9 cellular contexts compared by ENCODE assay signal in genomic region chr1:3283849-3284248, GRCh38.
DNase-seq lines count a peak whose midpoint lies in the region; ATAC-seq and TF ChIP-seq lines count a peak whose summit lies in the region.
"Had no signal": no experiment of that assay in that cellular context is flagged by ENCODE, and none has a peak within 500 bp of the region (broad histone marks: within the 10 kb centered on the region; RNA-seq: fewer than 3 reads in every experiment).

No MANE protein-coding gene starts in this region.

- ATAC-seq in heart left ventricle (peak; percentile 58 to 82 (median 73)), GM21825 (IDR thresholded peaks at IDR 0.05; ENCODE audit: unreplicated experiment) (no peak), natural killer cell (no peak)

- H3K4me1 Mint-ChIP-seq in natural killer cell: peaks cover 0 to 4% of the 10 kb centered on the region in 2 donors

- H3K9me2 ChIP-seq in SK-N-SH: no peaks in the 10 kb centered on the region

- intact Hi-C loops in heart left ventricle (cut with DNase I): loop anchor here in 9 of 10 donors (1.0 to 10.0 kb wide), 15 partner anchors 87 to 272 kb away; partner anchors contain the start of gene PRDM16 (in 1 of the 9)
- intact Hi-C loops in natural killer cell (cut with micrococcal nuclease): no loop called here

- H3K4me3 ChIP-seq in SK-N-SH (ENCODE audit: low read depth in 2 of 2, low read length in 1 of 2) (no peak overlapping the region), heart left ventricle (peak overlapping the region in 3 of 12 donors; percentile 16 to 25 (median 20)), smooth muscle cell (no peak overlapping the region)
- H3K4me3 ChIP-seq: SJSA1 had no signal

- H3K4me1 ChIP-seq in SK-N-SH (ENCODE audit: control insufficient read depth in 1 of 2, insufficient read depth in 2 of 2, low read depth in 1 of 2, low read length in 1 of 2): no peaks in the 10 kb centered on the region
- H3K4me1 ChIP-seq in heart left ventricle: peaks cover 0 to 28% (median 4%) of the 10 kb centered on the region in 12 donors
- no peaks in the 10 kb centered on the region for H3K4me1 ChIP-seq in smooth muscle cell (ENCODE audit: low read depth)
- H3K4me1 ChIP-seq: SJSA1 had no signal

- H3K27me3 ChIP-seq in SK-N-SH (ENCODE audit: insufficient read depth) (peaks cover 54% of the 10 kb centered on the region), heart left ventricle (peaks cover 0 to 13% (median 0%) of the 10 kb centered on the region in 9 donors), smooth muscle cell (ENCODE audit: low read depth) (no peaks in the 10 kb centered on the region)

- peaks cover 0 to 5% of the 10 kb centered on the region in 2 donors for H3K27me3 Mint-ChIP-seq in natural killer cell (ENCODE audit: low read depth in 2 of 2)

- H3K27ac Mint-ChIP-seq in natural killer cell: no peak overlapping the region

- TF ChIP-seq POLR2A in heart left ventricle (IDR thresholded peaks at IDR 0.05): no peak

- H3K9me3 ChIP-seq in SK-N-SH (no peaks in the 10 kb centered on the region), heart left ventricle (no peaks in the 10 kb centered on the region), smooth muscle cell (replicated peaks; ENCODE audit: low read depth) (no peaks in the 10 kb centered on the region)
- H3K9me3 ChIP-seq: SJSA1 had no signal

- peak; percentile 59 for TF ChIP-seq CTCF in SK-N-SH (IDR thresholded peaks at IDR 0.05)
- peak; percentile 43 to 83 (median 75) for TF ChIP-seq CTCF in heart left ventricle (IDR thresholded peaks at IDR 0.05)
- peak; percentile 56 for TF ChIP-seq CTCF in smooth muscle cell (IDR thresholded peaks at IDR 0.05; ENCODE audit: borderline replicate concordance, insufficient read depth, poor library complexity, severe bottlenecking)
- TF ChIP-seq CTCF in natural killer cell (IDR thresholded peaks at IDR 0.05): no peak

- peak; percentile 57 for TF ChIP-seq RAD21 in SK-N-SH (IDR thresholded peaks at IDR 0.05; ENCODE audit: low read length)

- H3K27ac ChIP-seq in SK-N-SH (ENCODE audit: low read depth in 2 of 2, low read length in 1 of 2) (no peak overlapping the region), heart left ventricle (peak overlapping the region in 8 of 12 donors; percentile 31 to 61 (median 58)), smooth muscle cell (ENCODE audit: low read depth) (no peak overlapping the region)
- H3K27ac ChIP-seq: SJSA1 had no signal

- H3F3A ChIP-seq in SK-N-SH (replicated peaks; ENCODE audit: insufficient read depth) (no peaks in the 10 kb centered on the region), smooth muscle cell (ENCODE audit: low read depth) (no peaks in the 10 kb centered on the region)

- no peak for TF ChIP-seq EP300 in SK-N-SH (IDR thresholded peaks at IDR 0.05; ENCODE audit: borderline replicate concordance in 1 of 2, low read depth in 1 of 2, low read length in 1 of 2)

- no peaks in the 10 kb centered on the region for H3K9me3 Mint-ChIP-seq in natural killer cell

- no peaks in the 10 kb centered on the region for H3K36me3 Mint-ChIP-seq in natural killer cell

- DNase-seq in DMS 273 (lab: John Stamatoyannopoulos, UW; ENCODE audit: unreplicated experiment) (peak; percentile 47), DMS 273 treated with DMSO at 0.1 percent for 48 hours (lab: John Stamatoyannopoulos, UW) (no peak), SK-N-SH (peak; percentile 84), heart left ventricle (peak in 4 of 5 donors; percentile 44 to 58 (median 55)), smooth muscle cell (lab: John Stamatoyannopoulos, UW; ENCODE audit: unreplicated experiment) (no peak), T-helper 2 cell (no peak), natural killer cell (no peak)

- H3K36me3 ChIP-seq in SK-N-SH (replicated peaks in 1 of 2; ENCODE audit: control insufficient read depth in 1 of 2, insufficient read depth in 2 of 2, low read length in 1 of 2): no peaks in the 10 kb centered on the region
- H3K36me3 ChIP-seq in heart left ventricle: no peaks in the 10 kb centered on the region
- no peaks in the 10 kb centered on the region for H3K36me3 ChIP-seq in smooth muscle cell (ENCODE audit: low read depth)
- H3K36me3 ChIP-seq: SJSA1 had no signal

- CTCF ChIA-PET in SK-N-SH (lab: Yijun Ruan, JAX): interaction anchor here (0.7 to 1.0 kb wide), 2 partner anchors 32 to 141 kb away, joined by 3 read pairs; no protein-coding TSS in a partner anchor

- POLR2A ChIA-PET in SK-N-SH (lab: Yijun Ruan, JAX): no interaction called here

- H4K20me1 ChIP-seq in SK-N-SH (ENCODE audit: insufficient read depth) (no peaks in the 10 kb centered on the region), smooth muscle cell (ENCODE audit: low read depth) (no peaks in the 10 kb centered on the region)

- H3K4me3 Mint-ChIP-seq in natural killer cell: no peak overlapping the region

- WGBS in SK-N-SH (ENCODE audit: low lambda C conversion rate): 20% methylated on average over 2 of the region's 22 CpGs
- WGBS in heart left ventricle, 4 donors: 1 to 15% (median 9%) methylated on average over 8 to 22 of the region's 22 CpGs
- WGBS in smooth muscle cell (ENCODE audit: low lambda C conversion rate): 53% methylated on average over 17 of the region's 22 CpGs

- H3K4me2 ChIP-seq in SK-N-SH (no peak overlapping the region), smooth muscle cell (no peak overlapping the region)

- H2AFZ ChIP-seq in SK-N-SH (ENCODE audit: low read depth) (no peak overlapping the region), smooth muscle cell (ENCODE audit: low read depth) (no peak overlapping the region)

- H3K9ac ChIP-seq in SK-N-SH (no peak overlapping the region), smooth muscle cell (ENCODE audit: low read depth) (no peak overlapping the region)

- H3K79me2 ChIP-seq in SK-N-SH (ENCODE audit: insufficient read depth): no peaks in the 10 kb centered on the region
- H3K79me2 ChIP-seq in smooth muscle cell (ENCODE audit: low read depth): no peaks in the 10 kb centered on the region

TF ChIP-seq in SK-N-SH, 30 proteins besides CTCF, POLR2A, EP300 and RAD21:
- no peak for TF ChIP-seq GATA2 (CRISPR knock-in tag; IDR thresholded peaks at IDR 0.05)
- TF ChIP-seq FOSL2 (IDR thresholded peaks at IDR 0.05; ENCODE audit: borderline replicate concordance, low read depth): no peak
- TF ChIP-seq JUND (IDR thresholded peaks at IDR 0.05): no peak
- TF ChIP-seq SMC3 (IDR thresholded peaks at IDR 0.05; ENCODE audit: low read depth, low read length): peak; percentile 23; the same call in 1 of the 2 replicates
- no peak for TF ChIP-seq MXI1 (IDR thresholded peaks at IDR 0.05; ENCODE audit: low read depth, low read length)
- no peak for TF ChIP-seq FOXM1 (IDR thresholded peaks at IDR 0.05; ENCODE audit: low read depth)

Comparison
In these comparisons a context has a peak if more than half of its experiments do, and no peak if none do; other contexts are left out.
1. DNase-seq: peak in DMS 273 (single experiment), SK-N-SH (single experiment) and heart left ventricle (4 of 5); none in DMS 273 treated with DMSO at 0.1 percent for 48 hours (single experiment), smooth muscle cell (single experiment), T-helper 2 cell (0 of 5) and natural killer cell (single experiment).
2. H3K27ac ChIP-seq: peak in heart left ventricle (8 of 12); none in SK-N-SH (0 of 2) and smooth muscle cell (single experiment).
3. ATAC-seq: peak in heart left ventricle (4 of 4); none in GM21825 (single experiment) and natural killer cell (0 of 3).